In the genomic region with DNA sequence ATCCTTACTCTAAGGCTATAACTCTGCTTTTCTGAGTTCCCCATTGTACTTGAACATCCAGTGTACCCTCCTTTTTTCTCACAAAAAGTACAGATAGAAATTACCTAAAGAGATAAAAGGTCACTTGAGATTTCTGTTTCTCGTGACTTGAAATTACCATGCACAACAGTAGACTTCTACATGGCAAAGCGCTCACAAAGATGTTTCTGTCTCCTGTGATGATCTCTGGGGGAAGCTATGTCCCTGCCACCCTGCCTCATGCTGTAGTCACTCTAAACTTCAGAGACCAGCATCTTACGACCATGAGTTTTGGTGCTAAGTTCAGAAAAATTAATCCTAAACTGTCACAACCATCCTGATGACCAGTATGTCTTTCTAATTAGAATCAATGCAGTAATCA, we compare ENCODE assay signal across 2 cellular contexts.
TF ChIP-seq lines count a peak whose summit lies in the region.

No MANE protein-coding gene starts in this region.

TF ChIP-seq in SK-N-SH, 30 proteins besides CTCF, POLR2A, EP300 and RAD21:
- no peak for TF ChIP-seq GATA2 (CRISPR knock-in tag; IDR thresholded peaks at IDR 0.05)
- TF ChIP-seq NFIC (IDR thresholded peaks at IDR 0.05; ENCODE audit: borderline replicate concordance) = no peak
- no peak for TF ChIP-seq FOXM1 (IDR thresholded peaks at IDR 0.05; ENCODE audit: low read depth)
- TF ChIP-seq ELF1 (IDR thresholded peaks at IDR 0.05) = no peak
- TF ChIP-seq FOXJ3 (CRISPR knock-in tag; IDR thresholded peaks at IDR 0.05) = no peak
- TF ChIP-seq JUND (IDR thresholded peaks at IDR 0.05) = no peak
- TF ChIP-seq SMC3 (IDR thresholded peaks at IDR 0.05; ENCODE audit: low read depth, low read length) = no peak
- no peak for TF ChIP-seq RFX5 (IDR thresholded peaks at IDR 0.05; ENCODE audit: low read length)
- TF ChIP-seq, protein P1, sequence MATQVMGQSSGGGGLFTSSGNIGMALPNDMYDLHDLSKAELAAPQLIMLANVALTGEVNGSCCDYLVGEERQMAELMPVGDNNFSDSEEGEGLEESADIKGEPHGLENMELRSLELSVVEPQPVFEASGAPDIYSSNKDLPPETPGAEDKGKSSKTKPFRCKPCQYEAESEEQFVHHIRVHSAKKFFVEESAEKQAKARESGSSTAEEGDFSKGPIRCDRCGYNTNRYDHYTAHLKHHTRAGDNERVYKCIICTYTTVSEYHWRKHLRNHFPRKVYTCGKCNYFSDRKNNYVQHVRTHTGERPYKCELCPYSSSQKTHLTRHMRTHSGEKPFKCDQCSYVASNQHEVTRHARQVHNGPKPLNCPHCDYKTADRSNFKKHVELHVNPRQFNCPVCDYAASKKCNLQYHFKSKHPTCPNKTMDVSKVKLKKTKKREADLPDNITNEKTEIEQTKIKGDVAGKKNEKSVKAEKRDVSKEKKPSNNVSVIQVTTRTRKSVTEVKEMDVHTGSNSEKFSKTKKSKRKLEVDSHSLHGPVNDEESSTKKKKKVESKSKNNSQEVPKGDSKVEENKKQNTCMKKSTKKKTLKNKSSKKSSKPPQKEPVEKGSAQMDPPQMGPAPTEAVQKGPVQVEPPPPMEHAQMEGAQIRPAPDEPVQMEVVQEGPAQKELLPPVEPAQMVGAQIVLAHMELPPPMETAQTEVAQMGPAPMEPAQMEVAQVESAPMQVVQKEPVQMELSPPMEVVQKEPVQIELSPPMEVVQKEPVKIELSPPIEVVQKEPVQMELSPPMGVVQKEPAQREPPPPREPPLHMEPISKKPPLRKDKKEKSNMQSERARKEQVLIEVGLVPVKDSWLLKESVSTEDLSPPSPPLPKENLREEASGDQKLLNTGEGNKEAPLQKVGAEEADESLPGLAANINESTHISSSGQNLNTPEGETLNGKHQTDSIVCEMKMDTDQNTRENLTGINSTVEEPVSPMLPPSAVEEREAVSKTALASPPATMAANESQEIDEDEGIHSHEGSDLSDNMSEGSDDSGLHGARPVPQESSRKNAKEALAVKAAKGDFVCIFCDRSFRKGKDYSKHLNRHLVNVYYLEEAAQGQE (IDR thresholded peaks at IDR 0.05; ENCODE audit: low read depth, low read length) = no peak
- TF ChIP-seq FOSL2 (IDR thresholded peaks at IDR 0.05; ENCODE audit: borderline replicate concordance, low read depth) = no peak
- no peak for TF ChIP-seq NRF1 (IDR thresholded peaks at IDR 0.05; ENCODE audit: low read depth, low read length)
- TF ChIP-seq, protein P2, sequence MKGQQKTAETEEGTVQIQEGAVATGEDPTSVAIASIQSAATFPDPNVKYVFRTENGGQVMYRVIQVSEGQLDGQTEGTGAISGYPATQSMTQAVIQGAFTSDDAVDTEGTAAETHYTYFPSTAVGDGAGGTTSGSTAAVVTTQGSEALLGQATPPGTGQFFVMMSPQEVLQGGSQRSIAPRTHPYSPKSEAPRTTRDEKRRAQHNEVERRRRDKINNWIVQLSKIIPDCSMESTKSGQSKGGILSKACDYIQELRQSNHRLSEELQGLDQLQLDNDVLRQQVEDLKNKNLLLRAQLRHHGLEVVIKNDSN (IDR thresholded peaks at IDR 0.05; ENCODE audit: borderline replicate concordance, low read depth) = no peak
TF ChIP-seq in SK-N-SH: peak in this region for 0.

TF ChIP-seq in SK-N-SH treated with all-trans-retinoic acid at 6 μM for 48 hours, 23 proteins besides CTCF, POLR2A, EP300 and RAD21:
- TF ChIP-seq BACH2 (CRISPR knock-in tag; IDR thresholded peaks at IDR 0.05; ENCODE audit: borderline replicate concordance) = no peak
